In genomic region chr11:92226331-92227232, GRCh38 we compare ENCODE assay signal across 8 cellular contexts. TPM values are rescaled to one million over a fixed set of nuclear protein-coding genes. Genes with fewer than 3 reads are reported as not detected.
A peak's percentile ranks its signal among the peaks of the same experiment; 100 is the strongest.
DNase-seq lines count a peak whose midpoint lies in the region; TF ChIP-seq lines count a peak whose summit lies in the region.

No MANE protein-coding gene starts in this region.

- peak overlapping the region in 1 of 8 donors; percentile 22 for H3K4me3 Mint-ChIP-seq in CD4-positive, alpha-beta memory T cell

- H3K9me3 ChIP-seq in mesodermal cell (ENCODE audit: control insufficient read depth, low read length) (no peaks in the 10 kb centered on the region), vagina (no peaks in the 10 kb centered on the region)
- no peaks in the 10 kb centered on the region for H3K9me3 ChIP-seq in CD4-positive, alpha-beta memory T cell (ENCODE audit: control insufficient read depth in 1 of 2, low read length in 2 of 2)

- H3K4me1 ChIP-seq in mesodermal cell (ENCODE audit: control insufficient read depth, insufficient read depth, low read length, poor library complexity, severe bottlenecking) (peaks cover 17% of the 10 kb centered on the region), vagina (peaks cover 24% of the 10 kb centered on the region)
- no peaks in the 10 kb centered on the region for H3K4me1 ChIP-seq in CD4-positive, alpha-beta memory T cell (ENCODE audit: insufficient read depth, low read length)

- 0 to 1% methylated on average over 24 to 32 of the region's 65 CpGs for WGBS in mesodermal cell (ENCODE audit: insufficient coverage in 2 of 2), 2 experiments

- H3K27me3 ChIP-seq in vagina, result no peaks in the 10 kb centered on the region
- no peaks in the 10 kb centered on the region for H3K27me3 ChIP-seq in CD4-positive, alpha-beta memory T cell (ENCODE audit: insufficient read depth, low read length)

- DNase-seq in activated gamma-delta T cell (lab: John Stamatoyannopoulos, UW) (peak; percentile 6), activated gamma-delta T cell treated with Interleukin-2 at 50 U/mL for 16 hours (no peak), coronary artery (ENCODE audit: low spot score) (peak; percentile 76), vagina (ENCODE audit: extremely low spot score in 2 of 2) (no peak), dermis blood vessel endothelial cell (no peak), SKM-1 treated with dmso at 0.1 percent for 144 hours (lab: John Stamatoyannopoulos, UW; ENCODE audit: unreplicated experiment) (no peak)
- no peak for DNase-seq in CD4-positive, alpha-beta memory T cell

- H3K4me3 ChIP-seq in coronary artery (peak overlapping the region; percentile 79), mesodermal cell (ENCODE audit: extremely low read depth, insufficient read depth, low read length, poor library complexity, severe bottlenecking) (peak overlapping the region; percentile 61), vagina (peak overlapping the region; percentile 46 to 48)
- H3K4me3 ChIP-seq in CD4-positive, alpha-beta memory T cell (ENCODE audit: low read length in 2 of 2), result no peak overlapping the region

- H3K36me3 ChIP-seq in mesodermal cell (ENCODE audit: control insufficient read depth, insufficient read depth, low read length) (no peaks in the 10 kb centered on the region), vagina (no peaks in the 10 kb centered on the region)
- H3K36me3 ChIP-seq in CD4-positive, alpha-beta memory T cell (ENCODE audit: insufficient read depth, low read length), result no peaks in the 10 kb centered on the region

- H3K27me3 Mint-ChIP-seq in CD4-positive, alpha-beta memory T cell, result peaks cover 16 to 17% of the 10 kb centered on the region in 2 donors

- H3K36me3 Mint-ChIP-seq in CD4-positive, alpha-beta memory T cell, result peaks cover 0 to 3% of the 10 kb centered on the region in 2 donors

- intact Hi-C loops in vagina (cut with DNase I), result no loop called here
- intact Hi-C loops in CD4-positive, alpha-beta memory T cell (cut with micrococcal nuclease), result no loop called here

- peaks cover 0 to 16% (median 5%) of the 10 kb centered on the region in 8 donors for H3K9me3 Mint-ChIP-seq in CD4-positive, alpha-beta memory T cell

- TF ChIP-seq POLR2A in vagina (IDR thresholded peaks at IDR 0.05), result no peak

- H3K4me1 Mint-ChIP-seq in CD4-positive, alpha-beta memory T cell, result peaks cover 0 to 2% (median under 1%) of the 10 kb centered on the region in 4 donors

- H3K27ac Mint-ChIP-seq in CD4-positive, alpha-beta memory T cell, result no peak overlapping the region

- CTCF ChIA-PET in CD4-positive, alpha-beta memory T cell (lab: Charles Lee; ENCODE audit: partially characterized antibody), result no interaction called here

- POLR2A ChIA-PET in CD4-positive, alpha-beta memory T cell (lab: Charles Lee; ENCODE audit: partially characterized antibody), result no interaction called here

- peak overlapping the region; percentile 80 to 90 for H3K27ac ChIP-seq in coronary artery
- H3K27ac ChIP-seq in mesodermal cell (ENCODE audit: low read depth, low read length, severe bottlenecking), result peak overlapping the region; percentile 5
- H3K27ac ChIP-seq in vagina, result peak overlapping the region; percentile 33
- H3K27ac ChIP-seq in CD4-positive, alpha-beta memory T cell (ENCODE audit: low read depth, low read length), result no peak overlapping the region

- TF ChIP-seq CTCF in coronary artery (IDR thresholded peaks at IDR 0.05) (no peak), vagina (IDR thresholded peaks at IDR 0.05) (no peak)

RNA-seq across cellular contexts. Expression of gene FAT3, which starts 2.0 kb away (rescaled TPM):
- polyA plus RNA-seq in mesodermal cell (2013, experiment 1 of 2), result 3.4 TPM
- polyA plus RNA-seq in mesodermal cell (2013, experiment 2 of 2), result 2.8 TPM
- 9.6 TPM for total RNA-seq in vagina
- total RNA-seq in dermis blood vessel endothelial cell, result 0.17 and 0.37 TPM in 2 replicates
- not detected for total RNA-seq in CD4-positive, alpha-beta memory T cell
- polyA plus RNA-seq in CD4-positive, alpha-beta memory T cell, result not detected

Comparison
In these comparisons a context has a peak if more than half of its experiments do, and no peak if none do; other contexts are left out.
1. DNase-seq: peak in activated gamma-delta T cell (single experiment) and coronary artery (single experiment); none in activated gamma-delta T cell treated with Interleukin-2 at 50 U/mL for 16 hours (single experiment), vagina (0 of 2), dermis blood vessel endothelial cell (single experiment), SKM-1 treated with dmso at 0.1 percent for 144 hours (single experiment) and CD4-positive, alpha-beta memory T cell (0 of 5).
2. H3K4me3 ChIP-seq: peak in coronary artery (single experiment), mesodermal cell (single experiment) and vagina (2 of 2); none in CD4-positive, alpha-beta memory T cell (0 of 2).